8 cellular contexts compared by ENCODE assay signal in the genomic region with DNA sequence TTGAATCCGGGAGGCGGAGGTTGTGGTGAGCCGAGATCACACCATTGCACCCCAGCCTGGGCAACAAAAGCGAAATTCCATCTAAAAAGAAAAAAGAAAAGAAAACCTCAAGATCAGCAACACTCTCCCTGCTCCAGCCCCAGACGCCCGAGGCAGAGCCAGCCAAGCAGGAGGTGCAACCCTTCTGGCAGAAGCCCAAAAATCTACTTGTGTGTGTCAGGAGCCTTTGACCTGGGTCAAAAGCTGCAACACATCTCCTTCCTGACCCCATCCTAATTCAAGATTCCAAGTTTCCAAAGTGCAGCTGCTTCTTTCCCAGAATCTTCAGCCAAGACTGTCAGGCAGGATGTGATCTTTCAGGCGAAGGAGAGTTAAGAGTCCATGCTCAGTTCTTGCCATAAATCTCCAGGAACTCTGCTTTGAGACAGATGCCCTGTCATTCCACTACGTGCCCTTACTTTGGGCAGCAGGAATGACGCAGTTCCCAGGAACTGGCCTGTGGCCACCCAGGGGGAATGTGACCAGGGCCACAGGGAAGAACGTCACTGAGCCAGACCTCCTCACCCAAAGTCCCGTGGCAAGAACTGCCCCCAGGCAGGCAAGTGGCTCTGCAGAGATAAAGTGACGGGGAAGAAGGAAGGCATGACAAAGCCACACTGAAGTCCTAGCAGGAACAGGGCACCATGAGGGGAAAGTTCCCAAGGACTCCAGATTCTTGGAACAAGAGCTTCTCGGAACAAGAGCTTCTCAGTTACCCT. TPM values are rescaled to one million over a fixed set of nuclear protein-coding genes. Genes with fewer than 3 reads are reported as not detected.
DNase-seq lines count a peak whose midpoint lies in the region; ATAC-seq, FAIRE-seq and TF ChIP-seq lines count a peak whose summit lies in the region.

No MANE protein-coding gene starts in this region.

- no peaks in the 10 kb centered on the region for H3K36me3 ChIP-seq in left ventricle myocardium inferior
- H3K36me3 ChIP-seq in rectal smooth muscle tissue (ENCODE audit: control insufficient read depth, insufficient read depth, low read length): no peaks in the 10 kb centered on the region

- DNase-seq in EH (ENCODE audit: low read depth): peak; percentile 85
- DNase-seq in left ventricle myocardium inferior: no peak
- no peak for DNase-seq in GM19239 (ENCODE audit: insufficient read length, low spot score)
- no peak for DNase-seq in activated CD8-positive, alpha-beta memory T cell treated with anti-CD3 and anti-CD28 coated beads, Interleukin-2, amount 50 U/mL, for 48 hours
- no peak for DNase-seq in COR-L47 (lab: John Stamatoyannopoulos, UW)

- no peak overlapping the region for H3K9ac ChIP-seq in rectal smooth muscle tissue (ENCODE audit: low read length)

- peaks cover 52% of the 10 kb centered on the region for H3K4me1 ChIP-seq in left ventricle myocardium inferior
- no peaks in the 10 kb centered on the region for H3K4me1 ChIP-seq in rectal smooth muscle tissue (ENCODE audit: control insufficient read depth, insufficient read depth, low read length)

- FAIRE-seq in GM19239 (lab: Jason Lieb, UNC): no peak

- peak overlapping the region; percentile 30 for H3K27ac ChIP-seq in adipose tissue (ENCODE audit: low read depth, low read length)
- peak overlapping the region; percentile 75 for H3K27ac ChIP-seq in left ventricle myocardium inferior (replicated peaks)
- H3K27ac ChIP-seq in rectal smooth muscle tissue (ENCODE audit: low read depth, low read length): peak overlapping the region; percentile 29

- H3K4me3 ChIP-seq in left ventricle myocardium inferior (no peak overlapping the region), rectal smooth muscle tissue (ENCODE audit: low read length) (no peak overlapping the region)

- H3K27me3 ChIP-seq in left ventricle myocardium inferior (ENCODE audit: low read depth): no peaks in the 10 kb centered on the region
- no peaks in the 10 kb centered on the region for H3K27me3 ChIP-seq in rectal smooth muscle tissue (ENCODE audit: control insufficient read depth, insufficient read depth, low read length)

- no peaks in the 10 kb centered on the region for H3K9me3 ChIP-seq in left ventricle myocardium inferior (replicated peaks)

- intact Hi-C loops in left ventricle myocardium inferior (cut with micrococcal nuclease): no loop called here

- WGBS in adipose tissue, 3 donors: 31 to 46% (median 32%) methylated on average over 13 of the region's 13 CpGs

- no peak for TF ChIP-seq CTCF in left ventricle myocardium inferior (IDR thresholded peaks at IDR 0.05; ENCODE audit: borderline replicate concordance)

- no peak for ATAC-seq in HG03571 (IDR thresholded peaks at IDR 0.05; ENCODE audit: unreplicated experiment)

RNA-seq across cellular contexts. Expression of a gene that starts 39.4 kb away (rescaled TPM):
- polyA plus RNA-seq in adipose tissue: 10 to 100 TPM in 2 of 3 donors, 1 to 10 TPM in 1; 7.8 to 89.5 (median 62.7) TPM
- total RNA-seq in left ventricle myocardium inferior: 8.8 TPM
